1 cellular context compared by ENCODE assay signal in the genomic region with DNA sequence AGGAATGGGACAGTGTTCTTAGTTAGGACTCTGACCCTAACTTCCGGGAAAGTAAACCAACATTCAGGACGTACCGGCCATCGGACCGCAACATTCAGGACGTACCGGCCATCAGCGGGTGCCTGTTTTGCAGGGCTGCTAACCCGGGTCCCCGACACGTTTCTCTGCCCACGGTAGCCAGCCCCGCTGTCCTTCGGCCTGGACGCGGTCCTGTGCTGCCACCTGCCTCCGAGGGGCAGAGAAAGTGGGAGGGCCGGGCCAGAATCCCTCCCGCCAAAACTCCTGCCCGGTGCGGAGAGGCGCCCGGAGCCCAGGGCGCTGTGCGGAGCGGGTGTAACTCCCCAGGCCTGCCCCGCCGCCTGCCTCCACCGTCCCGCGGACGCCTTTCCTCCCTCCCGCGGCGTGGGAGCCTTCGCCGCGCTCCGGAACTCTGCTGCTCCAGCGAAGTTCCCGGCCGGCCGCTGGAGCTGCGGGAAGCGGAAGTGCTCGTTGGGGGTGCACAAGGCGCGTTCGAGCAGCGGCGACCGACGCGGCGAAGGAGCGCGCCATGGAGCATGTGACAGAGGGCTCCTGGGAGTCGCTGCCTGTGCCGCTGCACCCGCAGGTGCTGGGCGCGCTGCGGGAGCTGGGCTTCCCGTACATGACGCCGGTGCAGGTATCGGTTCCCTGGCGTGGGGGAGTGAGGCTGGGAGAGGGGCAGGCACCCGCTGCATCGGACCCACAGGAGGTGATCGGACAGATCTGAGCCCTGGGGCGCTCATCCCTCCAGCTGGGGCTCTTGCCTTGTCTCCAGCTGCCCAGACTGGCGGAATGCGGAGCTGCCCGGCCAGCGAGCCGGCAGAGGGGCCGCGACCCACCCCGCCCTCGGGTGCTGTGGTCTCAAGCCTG.
TF ChIP-seq lines count a peak whose summit lies in the region.

A gene with protein sequence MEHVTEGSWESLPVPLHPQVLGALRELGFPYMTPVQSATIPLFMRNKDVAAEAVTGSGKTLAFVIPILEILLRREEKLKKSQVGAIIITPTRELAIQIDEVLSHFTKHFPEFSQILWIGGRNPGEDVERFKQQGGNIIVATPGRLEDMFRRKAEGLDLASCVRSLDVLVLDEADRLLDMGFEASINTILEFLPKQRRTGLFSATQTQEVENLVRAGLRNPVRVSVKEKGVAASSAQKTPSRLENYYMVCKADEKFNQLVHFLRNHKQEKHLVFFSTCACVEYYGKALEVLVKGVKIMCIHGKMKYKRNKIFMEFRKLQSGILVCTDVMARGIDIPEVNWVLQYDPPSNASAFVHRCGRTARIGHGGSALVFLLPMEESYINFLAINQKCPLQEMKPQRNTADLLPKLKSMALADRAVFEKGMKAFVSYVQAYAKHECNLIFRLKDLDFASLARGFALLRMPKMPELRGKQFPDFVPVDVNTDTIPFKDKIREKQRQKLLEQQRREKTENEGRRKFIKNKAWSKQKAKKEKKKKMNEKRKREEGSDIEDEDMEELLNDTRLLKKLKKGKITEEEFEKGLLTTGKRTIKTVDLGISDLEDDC (plus strand): TSS at position 498 of the 888 bp plus-strand sequence. CDS start 50 bp downstream, at position 548.

TF ChIP-seq in PFSK-1, 5 proteins besides CTCF, POLR2A, EP300 and RAD21 (continued from another document):
- TF ChIP-seq, protein P1, sequence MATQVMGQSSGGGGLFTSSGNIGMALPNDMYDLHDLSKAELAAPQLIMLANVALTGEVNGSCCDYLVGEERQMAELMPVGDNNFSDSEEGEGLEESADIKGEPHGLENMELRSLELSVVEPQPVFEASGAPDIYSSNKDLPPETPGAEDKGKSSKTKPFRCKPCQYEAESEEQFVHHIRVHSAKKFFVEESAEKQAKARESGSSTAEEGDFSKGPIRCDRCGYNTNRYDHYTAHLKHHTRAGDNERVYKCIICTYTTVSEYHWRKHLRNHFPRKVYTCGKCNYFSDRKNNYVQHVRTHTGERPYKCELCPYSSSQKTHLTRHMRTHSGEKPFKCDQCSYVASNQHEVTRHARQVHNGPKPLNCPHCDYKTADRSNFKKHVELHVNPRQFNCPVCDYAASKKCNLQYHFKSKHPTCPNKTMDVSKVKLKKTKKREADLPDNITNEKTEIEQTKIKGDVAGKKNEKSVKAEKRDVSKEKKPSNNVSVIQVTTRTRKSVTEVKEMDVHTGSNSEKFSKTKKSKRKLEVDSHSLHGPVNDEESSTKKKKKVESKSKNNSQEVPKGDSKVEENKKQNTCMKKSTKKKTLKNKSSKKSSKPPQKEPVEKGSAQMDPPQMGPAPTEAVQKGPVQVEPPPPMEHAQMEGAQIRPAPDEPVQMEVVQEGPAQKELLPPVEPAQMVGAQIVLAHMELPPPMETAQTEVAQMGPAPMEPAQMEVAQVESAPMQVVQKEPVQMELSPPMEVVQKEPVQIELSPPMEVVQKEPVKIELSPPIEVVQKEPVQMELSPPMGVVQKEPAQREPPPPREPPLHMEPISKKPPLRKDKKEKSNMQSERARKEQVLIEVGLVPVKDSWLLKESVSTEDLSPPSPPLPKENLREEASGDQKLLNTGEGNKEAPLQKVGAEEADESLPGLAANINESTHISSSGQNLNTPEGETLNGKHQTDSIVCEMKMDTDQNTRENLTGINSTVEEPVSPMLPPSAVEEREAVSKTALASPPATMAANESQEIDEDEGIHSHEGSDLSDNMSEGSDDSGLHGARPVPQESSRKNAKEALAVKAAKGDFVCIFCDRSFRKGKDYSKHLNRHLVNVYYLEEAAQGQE (IDR thresholded peaks at IDR 0.05; ENCODE audit: insufficient read depth in 1 of 2, low read depth in 2 of 2, low read length in 2 of 2): peak; percentile 49 to 69; a peak in 2 of 4 replicates
- peak; percentile 97 for TF ChIP-seq TAF1 (IDR thresholded peaks at IDR 0.05; ENCODE audit: borderline replicate concordance, insufficient read depth, low read length)
- TF ChIP-seq FOXP2 (optimal IDR thresholded peaks at IDR 0.05; ENCODE audit: borderline replicate concordance, extremely low read depth, extremely low read length, insufficient read depth): peak; percentile 72
- TF ChIP-seq SIN3A (IDR thresholded peaks at IDR 0.05; ENCODE audit: borderline replicate concordance, insufficient read depth, low read length): peak; percentile 88; the same call in 1 of the 2 replicates
